Comparison of ENCODE assay signal across 18 cellular contexts in the genomic region with DNA sequence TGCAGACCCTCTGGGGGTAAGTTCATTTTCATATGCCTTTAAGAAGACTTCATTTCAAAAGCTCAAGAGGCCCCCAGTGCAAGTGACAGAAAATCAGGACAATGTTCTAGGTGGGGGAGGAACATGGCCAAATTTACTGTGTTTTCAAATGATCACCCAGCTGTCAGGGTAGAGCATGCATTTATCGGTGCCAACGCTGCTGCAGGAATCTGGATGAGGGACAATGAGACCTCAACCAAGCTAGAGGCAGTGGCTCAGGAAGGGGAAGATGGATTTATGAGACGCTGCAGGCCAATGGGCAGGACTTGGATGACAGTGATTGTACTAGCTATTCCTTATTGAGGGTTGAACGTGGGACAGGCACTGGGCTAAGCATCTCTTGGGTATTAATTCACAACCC.
"Had no signal": no experiment of that assay in that cellular context is flagged by ENCODE, and none has a peak within 500 bp of the region (broad histone marks: within the 10 kb centered on the region; RNA-seq: fewer than 3 reads in every experiment).

No MANE protein-coding gene starts in this region.

- DNase-seq: dermis blood vessel endothelial cell; effector CD4-positive, alpha-beta T cell; effector memory CD4-positive, alpha-beta T cell; foreskin keratinocyte; head of caudate nucleus; heart right ventricle; hippocampal formation; left cardiac atrium; left lung; left ventricle myocardium superior; lower lobe of right lung; mesenchymal stem cell; midbrain; naive thymus-derived CD4-positive, alpha-beta T cell had no signal

- H3K4me3 ChIP-seq: coronary artery, dorsolateral prefrontal cortex, esophagus muscularis mucosa, gastroesophageal sphincter, heart right ventricle, left lung, lower lobe of right lung had no signal

- H3K27ac Mint-ChIP-seq: naive thymus-derived CD4-positive, alpha-beta T cell had no signal

- H3K9me3 ChIP-seq: esophagus muscularis mucosa, gastroesophageal sphincter, heart right ventricle, lower lobe of right lung had no signal

- H3K4me1 Mint-ChIP-seq: naive thymus-derived CD4-positive, alpha-beta T cell had no signal

- H3K27ac ChIP-seq: coronary artery, esophagus muscularis mucosa, foreskin keratinocyte, gastroesophageal sphincter, heart right ventricle, left lung, lower lobe of right lung had no signal

- H3K36me3 Mint-ChIP-seq: naive thymus-derived CD4-positive, alpha-beta T cell had no signal

- H3K4me1 ChIP-seq: esophagus muscularis mucosa, foreskin keratinocyte, gastroesophageal sphincter, heart right ventricle, left lung, lower lobe of right lung had no signal

- H3K27me3 ChIP-seq: dorsolateral prefrontal cortex, esophagus muscularis mucosa, gastroesophageal sphincter had no signal

- H3K4me3 Mint-ChIP-seq: naive thymus-derived CD4-positive, alpha-beta T cell had no signal

- H3K36me3 ChIP-seq: esophagus muscularis mucosa, gastroesophageal sphincter, heart right ventricle, left lung, lower lobe of right lung had no signal
